Comparison of ENCODE assay signal across 10 cellular contexts in genomic region chr2:96225016-96225533, GRCh38. TPM values are rescaled to one million over a fixed set of nuclear protein-coding genes. Genes with fewer than 3 reads are reported as not detected.
DNase-seq lines count a peak whose midpoint lies in the region; ATAC-seq and TF ChIP-seq lines count a peak whose summit lies in the region.
"Had no signal": no experiment of that assay in that cellular context is flagged by ENCODE, and none has a peak within 500 bp of the region (broad histone marks: within the 10 kb centered on the region; RNA-seq: fewer than 3 reads in every experiment).

No MANE protein-coding gene starts in this region.

- intact Hi-C loops in tibial artery (cut with DNase I; ENCODE audit: low total_unique reads) = no loop called here

- H3K27ac Mint-ChIP-seq in WTC11 = no peak overlapping the region

- TF ChIP-seq CTCF in tibial artery (IDR thresholded peaks at IDR 0.05) (no peak), WTC11 (IDR thresholded peaks at IDR 0.05) (no peak)

- no peaks in the 10 kb centered on the region for H3K9me3 Mint-ChIP-seq in WTC11

- no peak overlapping the region for H3K4me3 Mint-ChIP-seq in WTC11

- H3K4me3 ChIP-seq in tibial artery (no peak overlapping the region), HAP-1 (no peak overlapping the region)
- H3K4me3 ChIP-seq: esophagus squamous epithelium had no signal

- DNase-seq in AML-193 (lab: John Stamatoyannopoulos, UW) = peak; percentile 50 to 67
- peak; percentile 85 for DNase-seq in SKM-1 treated with dmso at 0.1 percent for 144 hours (lab: John Stamatoyannopoulos, UW; ENCODE audit: unreplicated experiment)
- no peak for DNase-seq in tibial artery
- DNase-seq in WTC11 (ENCODE audit: low spot score) = no peak
- DNase-seq in activated gamma-delta T cell (lab: John Stamatoyannopoulos, UW) = no peak
- no peak for DNase-seq in HAP-1 (ENCODE audit: low spot score in 2 of 2)
- DNase-seq: esophagus squamous epithelium, NCI-H524 treated with DMSO at 0.1 percent for 48 hours had no signal

- in situ Hi-C loops in HAP-1 (cut with MboI; ENCODE audit: low sequenced_read_pairs) = no loop called here

- no peaks in the 10 kb centered on the region for H3K27me3 ChIP-seq in tibial artery
- H3K27me3 ChIP-seq in HAP-1 (ENCODE audit: low read depth) = no peaks in the 10 kb centered on the region
- H3K27me3 ChIP-seq: esophagus squamous epithelium had no signal

- H3K9me3 ChIP-seq in tibial artery = no peaks in the 10 kb centered on the region
- no peaks in the 10 kb centered on the region for H3K9me3 ChIP-seq in HAP-1
- H3K9me3 ChIP-seq: esophagus squamous epithelium had no signal

- no peaks in the 10 kb centered on the region for H3K36me3 Mint-ChIP-seq in WTC11

- POLR2A ChIA-PET in WTC11 (lab: Charles Lee) = no interaction called here

- CTCF ChIA-PET in WTC11 (lab: Charles Lee) = no interaction called here

- ATAC-seq in GM19035 (IDR thresholded peaks at IDR 0.05; ENCODE audit: unreplicated experiment) = peak; percentile 81
- ATAC-seq in HG03095 (IDR thresholded peaks at IDR 0.05; ENCODE audit: unreplicated experiment) = peak; percentile 78
- no peak for ATAC-seq in WTC11

- H3K36me3 ChIP-seq in tibial artery (no peaks in the 10 kb centered on the region), HAP-1 (replicated peaks) (no peaks in the 10 kb centered on the region)
- H3K36me3 ChIP-seq: esophagus squamous epithelium had no signal

- no peaks in the 10 kb centered on the region for H3K4me1 ChIP-seq in tibial artery
- peaks cover 6% of the 10 kb centered on the region for H3K4me1 ChIP-seq in HAP-1
- H3K4me1 ChIP-seq: esophagus squamous epithelium had no signal

- peaks cover 12% of the 10 kb centered on the region for H3K4me1 Mint-ChIP-seq in WTC11

- H3K27ac ChIP-seq in tibial artery = no peak overlapping the region
- H3K27ac ChIP-seq: esophagus squamous epithelium had no signal

- no peaks in the 10 kb centered on the region for H3K27me3 Mint-ChIP-seq in WTC11 (ENCODE audit: low read depth)

TF ChIP-seq in WTC11, 78 proteins besides CTCF, POLR2A, EP300 and RAD21:
- TF ChIP-seq MYBL2 (CRISPR knock-in tag; IDR thresholded peaks at IDR 0.05) (no peak), RORB (CRISPR knock-in tag; IDR thresholded peaks at IDR 0.05) (no peak), NR3C1 (CRISPR knock-in tag; conservative IDR thresholded peaks at IDR 0.05; ENCODE audit: low read depth) (no peak), TCF7 (CRISPR knock-in tag; IDR thresholded peaks at IDR 0.05; ENCODE audit: low read depth) (no peak), TEAD1 (CRISPR knock-in tag; IDR thresholded peaks at IDR 0.05) (no peak), ZBTB43 (CRISPR knock-in tag; IDR thresholded peaks at IDR 0.05) (no peak), ZNF121 (CRISPR knock-in tag; IDR thresholded peaks at IDR 0.05) (no peak), FOXP1 (CRISPR knock-in tag; IDR thresholded peaks at IDR 0.05; ENCODE audit: borderline replicate concordance) (no peak)

RNA-seq across cellular contexts. Expression of gene STARD7, which starts 16.4 kb away (rescaled TPM):
- 199 to 217 TPM (median 201 TPM) in 3 replicates for total RNA-seq in WTC11 (2021)

RNA-seq across cellular contexts. Expression of gene TMEM127, which starts 40.7 kb away (rescaled TPM):
- total RNA-seq in WTC11 (2021) = 22.9 to 25.6 TPM (median 24.7 TPM) in 3 replicates

RNA-seq across cellular contexts. Expression of gene CIAO1, which starts 41.0 kb away (rescaled TPM):
- 71.9 to 82.8 TPM (median 72.0 TPM) in 3 replicates for total RNA-seq in WTC11 (2021)

Comparison
In these comparisons a context has a peak if more than half of its experiments do, and no peak if none do; other contexts are left out.
1. DNase-seq: peak in AML-193 (2 of 2) and SKM-1 treated with dmso at 0.1 percent for 144 hours (single experiment); none in tibial artery (0 of 2), WTC11 (single experiment), activated gamma-delta T cell (single experiment) and HAP-1 (0 of 2).